22 cellular contexts compared by ENCODE assay signal in genomic region chr2:26778076-26778475, GRCh38.
"Had no signal": no experiment of that assay in that cellular context is flagged by ENCODE, and none has a peak within 500 bp of the region (broad histone marks: within the 10 kb centered on the region; RNA-seq: fewer than 3 reads in every experiment).

No MANE protein-coding gene starts in this region.

- H3K9me3 Mint-ChIP-seq: activated naive CD4-positive, alpha-beta T cell treated with anti-CD3 and anti-CD28 coated beads, Interleukin-2, amount 50 U/mL, for 72 hours; brain; immature natural killer cell; mesothelial cell of epicardium; naive thymus-derived CD8-positive, alpha-beta T cell; stimulated activated naive CD8-positive, alpha-beta T cell treated with anti-CD3 and anti-CD28 coated beads, Interleukin-15, Interleukin-2, amounts not matched to agents 100 ng/mL and 50 ng/mL, for 24 hours; WTC11 had no signal

- H3K9me3 ChIP-seq: esophagus muscularis mucosa, spleen, uterus had no signal

- H3K4me1 Mint-ChIP-seq: brain, mesothelial cell of epicardium, WTC11 had no signal

- H3K27me3 Mint-ChIP-seq: brain; naive thymus-derived CD8-positive, alpha-beta T cell; progenitor cell of endocrine pancreas; stimulated activated naive CD8-positive, alpha-beta T cell treated with anti-CD3 and anti-CD28 coated beads, Interleukin-15, Interleukin-2, amounts not matched to agents 100 ng/mL and 50 ng/mL, for 24 hours had no signal

- H3K4me3 Mint-ChIP-seq: brain; immature natural killer cell; mesothelial cell of epicardium; naive thymus-derived CD8-positive, alpha-beta T cell; stimulated activated naive CD8-positive, alpha-beta T cell treated with anti-CD3 and anti-CD28 coated beads, Interleukin-15, Interleukin-2, amounts not matched to agents 100 ng/mL and 50 ng/mL, for 24 hours; WTC11 had no signal

- H3K36me3 ChIP-seq: uterus had no signal

- H3K4me3 ChIP-seq: coronary artery, esophagus muscularis mucosa, hepatocyte, spleen, uterus had no signal

- H3K27me3 ChIP-seq: esophagus muscularis mucosa, hepatocyte, spleen, uterus had no signal

- FAIRE-seq: frontal cortex had no signal

- DNase-seq: activated CD4-positive, alpha-beta T cell treated with anti-CD3 and anti-CD28 coated beads, Interleukin-2, amount 50 U/mL, for 4 hours; central memory CD4-positive, alpha-beta T cell; glutamatergic neuron; immature natural killer cell; naive thymus-derived CD8-positive, alpha-beta T cell; retina; spleen; stimulated activated CD4-positive, alpha-beta T cell treated with anti-CD3 and anti-CD28 coated beads, Interleukin-4, amount 100 ng/mL, for 1 hour; T1000; trophoblast cell; uterus had no signal

- ATAC-seq: left lobe of liver; naive thymus-derived CD8-positive, alpha-beta T cell; WTC11 had no signal

- H3K27ac Mint-ChIP-seq: mesothelial cell of epicardium, progenitor cell of endocrine pancreas, WTC11 had no signal

- H3K27ac ChIP-seq: coronary artery, esophagus muscularis mucosa, hepatocyte, spleen, uterus had no signal
